In the genomic region with DNA sequence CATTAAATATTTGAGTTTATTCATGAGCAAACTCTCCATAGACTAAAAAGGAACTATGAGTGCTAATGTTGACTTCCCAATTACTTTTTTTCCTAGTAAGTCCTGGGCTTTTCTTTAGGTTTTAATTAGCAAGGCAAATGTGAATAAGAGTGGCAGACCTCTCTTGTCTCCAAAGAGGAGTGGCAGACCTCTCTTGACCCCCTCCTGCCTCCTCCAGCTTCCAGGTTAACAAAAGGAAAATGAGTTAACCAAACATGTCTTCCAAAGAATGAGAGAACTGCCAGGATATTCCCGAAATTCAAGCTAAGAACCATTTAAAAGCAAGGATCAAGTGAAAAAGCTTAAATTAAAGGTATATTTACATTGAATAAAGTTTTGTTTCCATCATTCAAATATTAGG, we compare ENCODE assay signal across 16 cellular contexts.
"Had no signal": no experiment of that assay in that cellular context is flagged by ENCODE, and none has a peak within 500 bp of the region (broad histone marks: within the 10 kb centered on the region; RNA-seq: fewer than 3 reads in every experiment).

No MANE protein-coding gene starts in this region.

- H3K9me3 ChIP-seq: esophagus squamous epithelium, gastroesophageal sphincter, pancreas had no signal

- ATAC-seq: effector memory CD8-positive, alpha-beta T cell; gastroesophageal sphincter; naive thymus-derived CD4-positive, alpha-beta T cell; pancreas; right cardiac atrium had no signal

- H3K27me3 ChIP-seq: esophagus squamous epithelium, gastroesophageal sphincter had no signal

- H3K4me1 Mint-ChIP-seq: naive thymus-derived CD4-positive, alpha-beta T cell had no signal

- H3K27me3 Mint-ChIP-seq: dendritic cell treated with granulocyte-macrophage colony-stimulating factor and Interleukin-4, amounts not matched to agents 40 ng/mL and 50 ng/mL, for 4 days; effector memory CD8-positive, alpha-beta T cell; naive thymus-derived CD4-positive, alpha-beta T cell had no signal

- H3K36me3 ChIP-seq: esophagus squamous epithelium, gastroesophageal sphincter, pancreas had no signal

- H3K4me3 Mint-ChIP-seq: dendritic cell treated with granulocyte-macrophage colony-stimulating factor and Interleukin-4, amounts not matched to agents 40 ng/mL and 50 ng/mL, for 4 days; effector memory CD8-positive, alpha-beta T cell; naive thymus-derived CD4-positive, alpha-beta T cell; nephron progenitor cell had no signal

- H3K4me1 ChIP-seq: esophagus squamous epithelium, gastroesophageal sphincter, pancreas had no signal

- DNase-seq: effector memory CD8-positive, alpha-beta T cell; esophagus squamous epithelium; foreskin fibroblast; kidney glomerular epithelial cell; naive thymus-derived CD4-positive, alpha-beta T cell; nephron progenitor cell; nucleus accumbens; pancreas; right cardiac atrium; small intestine; stimulated activated CD4-positive, alpha-beta T cell treated with anti-CD3 and anti-CD28 coated beads, Interleukin-12 subunit alpha, Interleukin-12 subunit beta, amount 100 ng/mL, for 4 hours; stimulated activated naive CD4-positive, alpha-beta T cell treated with Interleukin-2 at 50 U/mL for 16 hours; trophoblast cell had no signal

- H3K9me3 Mint-ChIP-seq: dendritic cell treated with granulocyte-macrophage colony-stimulating factor and Interleukin-4, amounts not matched to agents 40 ng/mL and 50 ng/mL, for 4 days; nephron progenitor cell had no signal

- H3K27ac ChIP-seq: esophagus squamous epithelium, gastroesophageal sphincter, pancreas had no signal

- H3K36me3 Mint-ChIP-seq: naive thymus-derived CD4-positive, alpha-beta T cell had no signal

- H3K4me3 ChIP-seq: esophagus squamous epithelium, gastroesophageal sphincter, pancreas had no signal

- H3K27ac Mint-ChIP-seq: dendritic cell treated with granulocyte-macrophage colony-stimulating factor and Interleukin-4, amounts not matched to agents 40 ng/mL and 50 ng/mL, for 4 days; effector memory CD8-positive, alpha-beta T cell; naive thymus-derived CD4-positive, alpha-beta T cell; nephron progenitor cell; progenitor cell of endocrine pancreas had no signal
